ENCODE assay signal across 17 cellular contexts in the genomic region with DNA sequence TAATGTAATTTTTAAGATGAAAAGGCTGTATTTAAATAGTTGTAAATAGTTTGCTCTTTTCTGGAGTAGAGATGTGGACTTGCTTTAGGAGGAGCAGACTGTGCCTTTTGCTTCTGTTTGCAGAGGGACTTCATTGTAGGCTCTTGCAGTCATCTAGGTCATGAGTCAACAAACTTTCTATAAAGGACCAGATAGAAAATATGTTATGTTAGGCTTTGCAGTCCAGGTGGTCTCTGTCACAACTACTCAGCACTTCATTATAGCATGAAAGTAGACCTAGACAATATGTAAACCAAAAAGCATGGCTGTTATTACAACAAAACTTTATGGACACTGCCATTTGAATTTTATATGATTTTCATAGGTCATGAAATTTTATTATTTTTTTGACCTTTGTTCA.
DNase-seq lines count a peak whose midpoint lies in the region; ATAC-seq, FAIRE-seq and TF ChIP-seq lines count a peak whose summit lies in the region.
"Had no signal": no experiment of that assay in that cellular context is flagged by ENCODE, and none has a peak within 500 bp of the region (broad histone marks: within the 10 kb centered on the region; RNA-seq: fewer than 3 reads in every experiment).

No MANE protein-coding gene starts in this region.

- H3K9me3 Mint-ChIP-seq in astrocyte (ENCODE audit: unreplicated experiment) = peaks cover 8% of the 10 kb centered on the region

- H3K27ac Mint-ChIP-seq in astrocyte (ENCODE audit: unreplicated experiment) = peak overlapping the region; percentile 79
- H3K27ac Mint-ChIP-seq: B cell had no signal

- no peaks in the 10 kb centered on the region for H3K79me2 ChIP-seq in astrocyte (ENCODE audit: insufficient read depth, low read length)
- no peaks in the 10 kb centered on the region for H3K79me2 ChIP-seq in osteoblast (ENCODE audit: insufficient read depth, low read length)

- ATAC-seq in HG03175 (IDR thresholded peaks at IDR 0.05; ENCODE audit: unreplicated experiment) (no peak), GM21423 (IDR thresholded peaks at IDR 0.05; ENCODE audit: unreplicated experiment) (no peak), HG03025 (IDR thresholded peaks at IDR 0.05; ENCODE audit: low FRiP score, unreplicated experiment) (no peak)
- ATAC-seq: HCT116 had no signal

- no peak overlapping the region for H3K4me3 Mint-ChIP-seq in astrocyte (ENCODE audit: unreplicated experiment)
- H3K4me3 Mint-ChIP-seq: B cell had no signal

- TF ChIP-seq CTCF in astrocyte (IDR thresholded peaks at IDR 0.05; ENCODE audit: insufficient read depth, low read depth, low read length) (no peak), osteoblast (IDR thresholded peaks at IDR 0.05; ENCODE audit: extremely low read depth, low read depth, low read length) (no peak)

- peaks cover 1% of the 10 kb centered on the region for H3K27me3 Mint-ChIP-seq in astrocyte (ENCODE audit: low read depth, unreplicated experiment)

- H3K27me3 ChIP-seq in astrocyte (ENCODE audit: insufficient read depth, low read length) (no peaks in the 10 kb centered on the region), osteoblast (ENCODE audit: insufficient read depth, low read length) (no peaks in the 10 kb centered on the region)

- H3K27ac ChIP-seq in astrocyte (ENCODE audit: low read depth, low read length) = no peak overlapping the region
- peak overlapping the region; percentile 8 for H3K27ac ChIP-seq in osteoblast (ENCODE audit: low read depth, low read length)
- H3K27ac ChIP-seq: GM23248, PC-9 had no signal

- no peaks in the 10 kb centered on the region for H4K20me1 ChIP-seq in astrocyte (ENCODE audit: insufficient read depth, low read length)
- no peaks in the 10 kb centered on the region for H4K20me1 ChIP-seq in osteoblast (ENCODE audit: insufficient read depth, low read length)

- no peaks in the 10 kb centered on the region for H3K36me3 ChIP-seq in astrocyte (ENCODE audit: insufficient read depth, low read length)
- H3K36me3 ChIP-seq in osteoblast (ENCODE audit: insufficient read depth, low read length) = no peaks in the 10 kb centered on the region

- H3K4me1 Mint-ChIP-seq in astrocyte (ENCODE audit: low read depth, unreplicated experiment) = peaks cover 27% of the 10 kb centered on the region
- H3K4me1 Mint-ChIP-seq: B cell had no signal

- FAIRE-seq in astrocyte (lab: Jason Lieb, UNC) = no peak

- H3K4me3 ChIP-seq in astrocyte (ENCODE audit: insufficient read depth, low read depth, low read length) (no peak overlapping the region), osteoblast (ENCODE audit: insufficient read depth, low read length) (no peak overlapping the region)
- H3K4me3 ChIP-seq: GM23248, PC-9 had no signal

- H2AFZ ChIP-seq in astrocyte (ENCODE audit: low read depth, low read length) = no peak overlapping the region
- H2AFZ ChIP-seq in osteoblast (ENCODE audit: low read length) = no peak overlapping the region
- H2AFZ ChIP-seq: GM23248, PC-9 had no signal

- no peaks in the 10 kb centered on the region for H3K36me3 Mint-ChIP-seq in astrocyte (ENCODE audit: low read depth, unreplicated experiment)

- DNase-seq in NCI-H2171 treated with DMSO at 0.1 percent for 48 hours (lab: John Stamatoyannopoulos, UW) (peak; percentile 83), NCI-H2171 (lab: John Stamatoyannopoulos, UW) (no peak), NCI-H524 (lab: John Stamatoyannopoulos, UW) (peak; percentile 10 to 53), astrocyte (ENCODE audit: low read depth) (no peak), osteoblast (ENCODE audit: insufficient read length, low spot score, missing footprints) (no peak)
- DNase-seq: 8988T, GF-D8, GM23248, MM.1S, NCI-H1105 treated with DMSO at 0.1 percent for 48 hours, NCI-H2227 treated with DMSO at 0.1 percent for 48 hours, PC-9 had no signal

- H3K9ac ChIP-seq in astrocyte (ENCODE audit: low read length) = no peak overlapping the region
- H3K9ac ChIP-seq: GM23248 had no signal

- H3K4me1 ChIP-seq in astrocyte (ENCODE audit: insufficient read depth, low read length) (peaks cover 17% of the 10 kb centered on the region), osteoblast (ENCODE audit: insufficient read depth, low read length) (peaks cover 21% of the 10 kb centered on the region)

- H3K9me3 ChIP-seq in astrocyte (ENCODE audit: insufficient read depth, low read depth, low read length) (peaks cover 2% of the 10 kb centered on the region), osteoblast (ENCODE audit: low read depth, low read length) (peaks cover 2% of the 10 kb centered on the region)

- H3K4me2 ChIP-seq in astrocyte (ENCODE audit: low read length) (no peak overlapping the region), osteoblast (ENCODE audit: insufficient read depth, low read length) (no peak overlapping the region)
- H3K4me2 ChIP-seq: PC-9 had no signal

Comparison
In these comparisons a context has a peak if more than half of its experiments do, and no peak if none do; other contexts are left out.
1. DNase-seq: peak in NCI-H2171 treated with DMSO at 0.1 percent for 48 hours (single experiment) and NCI-H524 (2 of 2); none in NCI-H2171 (single experiment), astrocyte (single experiment) and osteoblast (single experiment).